In the genomic region with DNA sequence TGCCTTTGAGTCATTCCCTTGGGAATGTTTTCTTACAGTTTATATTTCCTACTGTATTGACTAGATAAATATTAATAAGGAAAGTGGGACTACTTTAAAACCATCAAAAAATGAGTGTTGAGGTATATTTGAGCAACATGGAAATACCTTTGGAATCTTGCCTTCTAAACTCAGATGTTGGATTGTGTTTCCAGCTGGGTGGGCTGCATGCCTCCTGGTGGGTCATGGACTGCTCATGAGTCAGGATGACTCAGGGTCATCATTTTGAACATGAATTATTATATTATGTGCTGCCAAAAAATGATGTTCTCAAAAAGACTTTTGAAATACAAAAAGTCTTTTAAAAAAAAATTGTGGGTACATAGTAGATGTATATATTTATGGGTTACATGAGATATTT, we compare ENCODE assay signal across 1 cellular context.
TF ChIP-seq lines count a peak whose summit lies in the region.

No MANE protein-coding gene starts in this region.

TF ChIP-seq in SK-N-SH, 30 proteins besides CTCF, POLR2A, EP300 and RAD21 (continued from another document):
- TF ChIP-seq, protein P1, sequence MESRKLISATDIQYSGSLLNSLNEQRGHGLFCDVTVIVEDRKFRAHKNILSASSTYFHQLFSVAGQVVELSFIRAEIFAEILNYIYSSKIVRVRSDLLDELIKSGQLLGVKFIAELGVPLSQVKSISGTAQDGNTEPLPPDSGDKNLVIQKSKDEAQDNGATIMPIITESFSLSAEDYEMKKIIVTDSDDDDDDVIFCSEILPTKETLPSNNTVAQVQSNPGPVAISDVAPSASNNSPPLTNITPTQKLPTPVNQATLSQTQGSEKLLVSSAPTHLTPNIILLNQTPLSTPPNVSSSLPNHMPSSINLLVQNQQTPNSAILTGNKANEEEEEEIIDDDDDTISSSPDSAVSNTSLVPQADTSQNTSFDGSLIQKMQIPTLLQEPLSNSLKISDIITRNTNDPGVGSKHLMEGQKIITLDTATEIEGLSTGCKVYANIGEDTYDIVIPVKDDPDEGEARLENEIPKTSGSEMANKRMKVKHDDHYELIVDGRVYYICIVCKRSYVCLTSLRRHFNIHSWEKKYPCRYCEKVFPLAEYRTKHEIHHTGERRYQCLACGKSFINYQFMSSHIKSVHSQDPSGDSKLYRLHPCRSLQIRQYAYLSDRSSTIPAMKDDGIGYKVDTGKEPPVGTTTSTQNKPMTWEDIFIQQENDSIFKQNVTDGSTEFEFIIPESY (IDR thresholded peaks at IDR 0.05; ENCODE audit: borderline replicate concordance, low read depth): 0 out of 2 replicates have a peak, but pooled peaks have one; percentile 55
- no peak for TF ChIP-seq SMC3 (IDR thresholded peaks at IDR 0.05; ENCODE audit: low read depth, low read length)
- TF ChIP-seq MEF2A (IDR thresholded peaks at IDR 0.05; ENCODE audit: borderline replicate concordance, low read depth): peak; percentile 30; the same call in 1 of the 2 replicates
- peak; percentile 94 for TF ChIP-seq TCF12 (IDR thresholded peaks at IDR 0.05)
- TF ChIP-seq NFIC (IDR thresholded peaks at IDR 0.05; ENCODE audit: borderline replicate concordance): peak; percentile 95
TF ChIP-seq in SK-N-SH: peak in this region for 11.
